Comparison of ENCODE assay signal across 14 cellular contexts in the genomic region with DNA sequence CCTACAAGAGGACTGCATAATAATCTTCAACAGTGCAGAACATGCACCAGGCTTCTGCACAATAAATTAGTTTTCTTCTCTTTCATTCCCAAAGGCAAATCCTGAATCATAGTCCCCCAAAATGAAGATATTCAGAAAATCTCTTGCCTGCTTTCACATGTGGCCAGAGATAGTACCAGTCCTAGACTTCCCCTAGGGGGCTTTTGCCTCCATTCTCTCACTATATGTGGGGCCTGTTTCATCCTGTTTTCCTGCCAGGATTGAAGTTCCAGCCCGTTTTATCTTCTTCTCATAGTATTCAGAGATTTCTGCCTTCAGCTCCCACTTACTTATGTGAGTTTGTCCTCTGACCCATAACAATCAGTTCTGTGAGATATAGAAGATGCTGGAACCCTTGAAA.
DNase-seq lines count a peak whose midpoint lies in the region; ATAC-seq and TF ChIP-seq lines count a peak whose summit lies in the region.
"Had no signal": no experiment of that assay in that cellular context is flagged by ENCODE, and none has a peak within 500 bp of the region (broad histone marks: within the 10 kb centered on the region; RNA-seq: fewer than 3 reads in every experiment).

No MANE protein-coding gene starts in this region.

- CTCF ChIA-PET in WTC11 (lab: Charles Lee): no interaction called here

- ATAC-seq in WTC11: peak; percentile 71
- ATAC-seq: A549 had no signal

- H3K4me3 Mint-ChIP-seq in WTC11: no peak overlapping the region
- H3K4me3 Mint-ChIP-seq: CD4-positive, CD25-positive, alpha-beta regulatory T cell; IgD-negative memory B cell had no signal

- H3K27me3 Mint-ChIP-seq in WTC11 (ENCODE audit: low read depth): no peaks in the 10 kb centered on the region
- H3K27me3 Mint-ChIP-seq: CD4-positive, CD25-positive, alpha-beta regulatory T cell; IgD-negative memory B cell had no signal

- DNase-seq in HCEC 1CT: peak; percentile 12
- no peak for DNase-seq in WTC11 (ENCODE audit: low spot score)
- DNase-seq in islet precursor cell: peak; percentile 48
- DNase-seq in iPS-NIHi11 (ENCODE audit: low spot score): no peak
- no peak for DNase-seq in effector CD4-positive, alpha-beta T cell
- no peak for DNase-seq in RPMI8226
- no peak for DNase-seq in NCI-H1436 treated with DMSO at 0.1 percent for 48 hours (lab: John Stamatoyannopoulos, UW)
- DNase-seq: AML-193; CD4-positive, CD25-positive, alpha-beta regulatory T cell; DMS53; GF-D8; H7 had no signal

- POLR2A ChIA-PET in WTC11 (lab: Charles Lee): no interaction called here

- TF ChIP-seq CTCF in WTC11 (IDR thresholded peaks at IDR 0.05): no peak

- H3K9me3 Mint-ChIP-seq in WTC11: no peaks in the 10 kb centered on the region

- peaks cover 7% of the 10 kb centered on the region for H3K4me1 Mint-ChIP-seq in WTC11
- H3K4me1 Mint-ChIP-seq: CD4-positive, CD25-positive, alpha-beta regulatory T cell; IgD-negative memory B cell had no signal

- no peaks in the 10 kb centered on the region for H3K36me3 Mint-ChIP-seq in WTC11
- H3K36me3 Mint-ChIP-seq: CD4-positive, CD25-positive, alpha-beta regulatory T cell; IgD-negative memory B cell had no signal

- no peak overlapping the region for H3K27ac Mint-ChIP-seq in WTC11
- H3K27ac Mint-ChIP-seq: CD4-positive, CD25-positive, alpha-beta regulatory T cell; IgD-negative memory B cell had no signal

TF ChIP-seq in WTC11, 78 proteins besides CTCF, POLR2A, EP300 and RAD21:
- TF ChIP-seq, protein P1, sequence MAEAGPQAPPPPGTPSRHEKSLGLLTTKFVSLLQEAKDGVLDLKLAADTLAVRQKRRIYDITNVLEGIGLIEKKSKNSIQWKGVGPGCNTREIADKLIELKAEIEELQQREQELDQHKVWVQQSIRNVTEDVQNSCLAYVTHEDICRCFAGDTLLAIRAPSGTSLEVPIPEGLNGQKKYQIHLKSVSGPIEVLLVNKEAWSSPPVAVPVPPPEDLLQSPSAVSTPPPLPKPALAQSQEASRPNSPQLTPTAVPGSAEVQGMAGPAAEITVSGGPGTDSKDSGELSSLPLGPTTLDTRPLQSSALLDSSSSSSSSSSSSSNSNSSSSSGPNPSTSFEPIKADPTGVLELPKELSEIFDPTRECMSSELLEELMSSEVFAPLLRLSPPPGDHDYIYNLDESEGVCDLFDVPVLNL (CRISPR knock-in tag; IDR thresholded peaks at IDR 0.05; ENCODE audit: borderline replicate concordance, low read depth): no peak
- TF ChIP-seq TP53 (CRISPR knock-in tag; IDR thresholded peaks at IDR 0.05) (no peak), ETV6 (CRISPR knock-in tag; IDR thresholded peaks at IDR 0.05) (no peak), CREM (CRISPR knock-in tag; IDR thresholded peaks at IDR 0.05) (no peak), ZNF396 (CRISPR knock-in tag; IDR thresholded peaks at IDR 0.05; ENCODE audit: borderline replicate concordance) (no peak), SMAD3 (CRISPR knock-in tag; IDR thresholded peaks at IDR 0.05; ENCODE audit: borderline replicate concordance) (no peak)
- TF ChIP-seq, protein P2, sequence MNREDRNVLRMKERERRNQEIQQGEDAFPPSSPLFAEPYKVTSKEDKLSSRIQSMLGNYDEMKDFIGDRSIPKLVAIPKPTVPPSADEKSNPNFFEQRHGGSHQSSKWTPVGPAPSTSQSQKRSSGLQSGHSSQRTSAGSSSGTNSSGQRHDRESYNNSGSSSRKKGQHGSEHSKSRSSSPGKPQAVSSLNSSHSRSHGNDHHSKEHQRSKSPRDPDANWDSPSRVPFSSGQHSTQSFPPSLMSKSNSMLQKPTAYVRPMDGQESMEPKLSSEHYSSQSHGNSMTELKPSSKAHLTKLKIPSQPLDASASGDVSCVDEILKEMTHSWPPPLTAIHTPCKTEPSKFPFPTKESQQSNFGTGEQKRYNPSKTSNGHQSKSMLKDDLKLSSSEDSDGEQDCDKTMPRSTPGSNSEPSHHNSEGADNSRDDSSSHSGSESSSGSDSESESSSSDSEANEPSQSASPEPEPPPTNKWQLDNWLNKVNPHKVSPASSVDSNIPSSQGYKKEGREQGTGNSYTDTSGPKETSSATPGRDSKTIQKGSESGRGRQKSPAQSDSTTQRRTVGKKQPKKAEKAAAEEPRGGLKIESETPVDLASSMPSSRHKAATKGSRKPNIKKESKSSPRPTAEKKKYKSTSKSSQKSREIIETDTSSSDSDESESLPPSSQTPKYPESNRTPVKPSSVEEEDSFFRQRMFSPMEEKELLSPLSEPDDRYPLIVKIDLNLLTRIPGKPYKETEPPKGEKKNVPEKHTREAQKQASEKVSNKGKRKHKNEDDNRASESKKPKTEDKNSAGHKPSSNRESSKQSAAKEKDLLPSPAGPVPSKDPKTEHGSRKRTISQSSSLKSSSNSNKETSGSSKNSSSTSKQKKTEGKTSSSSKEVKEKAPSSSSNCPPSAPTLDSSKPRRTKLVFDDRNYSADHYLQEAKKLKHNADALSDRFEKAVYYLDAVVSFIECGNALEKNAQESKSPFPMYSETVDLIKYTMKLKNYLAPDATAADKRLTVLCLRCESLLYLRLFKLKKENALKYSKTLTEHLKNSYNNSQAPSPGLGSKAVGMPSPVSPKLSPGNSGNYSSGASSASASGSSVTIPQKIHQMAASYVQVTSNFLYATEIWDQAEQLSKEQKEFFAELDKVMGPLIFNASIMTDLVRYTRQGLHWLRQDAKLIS (CRISPR knock-in tag; IDR thresholded peaks at IDR 0.05; ENCODE audit: borderline replicate concordance): no peak

Comparison
In these comparisons a context has a peak if more than half of its experiments do, and no peak if none do; other contexts are left out.
1. DNase-seq: peak in HCEC 1CT (single experiment) and islet precursor cell (single experiment); none in WTC11 (single experiment), iPS-NIHi11 (single experiment), effector CD4-positive, alpha-beta T cell (single experiment), RPMI8226 (single experiment) and NCI-H1436 treated with DMSO at 0.1 percent for 48 hours (single experiment).